Comparison of ENCODE assay signal across 8 cellular contexts in genomic region chr22:50305658-50306566, GRCh38. TPM values are rescaled to one million over a fixed set of nuclear protein-coding genes. Genes with fewer than 3 reads are reported as not detected.
DNase-seq lines count a peak whose midpoint lies in the region; ATAC-seq, FAIRE-seq and TF ChIP-seq lines count a peak whose summit lies in the region.

No MANE protein-coding gene starts in this region.

- DNase-seq in AG08395 (ENCODE audit: low spot score) (peak; percentile 97), GM12891 (ENCODE audit: insufficient read length, low spot score) (no peak), NCI-H1694 (lab: John Stamatoyannopoulos, UW) (peak; percentile 89), WTC11 (ENCODE audit: low spot score) (no peak), fibroblast of the aortic adventitia (ENCODE audit: low read depth) (peak; percentile 95)
- DNase-seq in stimulated activated CD4-positive, alpha-beta T cell treated with anti-CD3 and anti-CD28 coated beads, Interleukin-4, amount 100 ng/mL, for 24 hours = no peak
- DNase-seq in stimulated activated CD4-positive, alpha-beta T cell treated with anti-CD3 and anti-CD28 coated beads, Interleukin-4, amount 100 ng/mL, for 4 hours = no peak

- TF ChIP-seq CTCF in WTC11 (IDR thresholded peaks at IDR 0.05) = no peak
- no peak for TF ChIP-seq CTCF in fibroblast of the aortic adventitia (IDR thresholded peaks at IDR 0.05; ENCODE audit: insufficient read depth, low read length)
- TF ChIP-seq CTCF in nephron (IDR thresholded peaks at IDR 0.05; ENCODE audit: unreplicated experiment in 3 of 3) = no peak

- H3K4me1 Mint-ChIP-seq in WTC11 (peaks cover 31% of the 10 kb centered on the region), nephron (peaks cover 44% of the 10 kb centered on the region)

- POLR2A ChIA-PET in WTC11 (lab: Charles Lee) = interaction anchor here (2.2 kb wide), 1 partner anchor 12 kb away, joined by 10 read pairs; no protein-coding TSS in a partner anchor

- H3K36me3 Mint-ChIP-seq in WTC11 (no peaks in the 10 kb centered on the region), nephron (ENCODE audit: low read depth) (no peaks in the 10 kb centered on the region)

- no peaks in the 10 kb centered on the region for H3K9me3 Mint-ChIP-seq in WTC11
- H3K9me3 Mint-ChIP-seq in nephron = no peaks in the 10 kb centered on the region

- FAIRE-seq in GM12891 (lab: Jason Lieb, UNC) = peak; percentile 89

- H3K27ac Mint-ChIP-seq in WTC11 (peak overlapping the region; percentile 60), nephron (peak overlapping the region; percentile 95 to 99 (median 97))

- CTCF ChIA-PET in WTC11 (lab: Charles Lee) = interaction anchor here (1.1 to 2.4 kb wide), 6 partner anchors 10 to 69 kb away, joined by 4 to 10 read pairs (median 6); no protein-coding TSS in a partner anchor

- peak overlapping the region; percentile 87 for H3K4me3 ChIP-seq in fibroblast of the aortic adventitia (ENCODE audit: low read depth, low read length)

- H3K4me3 Mint-ChIP-seq in WTC11 (peak overlapping the region; percentile 69), nephron (peak overlapping the region; percentile 88 to 93 (median 92))

- peaks cover 6% of the 10 kb centered on the region; the same call in 1 of the 2 replicates for H3K27me3 Mint-ChIP-seq in WTC11 (ENCODE audit: low read depth)
- no peaks in the 10 kb centered on the region for H3K27me3 Mint-ChIP-seq in nephron (ENCODE audit: low read depth)

- no peak; the same call in none of the 2 replicates for TF ChIP-seq POLR2A in GM12891 (IDR thresholded peaks at IDR 0.05; ENCODE audit: low read depth, low read length)

- no peak for ATAC-seq in WTC11

TF ChIP-seq in GM12891, 5 proteins besides CTCF, POLR2A, EP300 and RAD21:
- 0 out of 2 replicates have a peak, but pooled peaks have one; percentile 32 for TF ChIP-seq POLR2AphosphoS5 (IDR thresholded peaks at IDR 0.05; ENCODE audit: low read depth, low read length)
- TF ChIP-seq SPI1 (IDR thresholded peaks at IDR 0.05; ENCODE audit: low read depth, low read length) = no peak
- no peak for TF ChIP-seq POU2F2 (IDR thresholded peaks at IDR 0.05; ENCODE audit: low read depth, low read length)
- no peak for TF ChIP-seq TAF1 (IDR thresholded peaks at IDR 0.05; ENCODE audit: low read depth, low read length)
TF ChIP-seq in GM12891: peak in this region for 1.

TF ChIP-seq in WTC11, 78 proteins besides CTCF, POLR2A, EP300 and RAD21:
- TF ChIP-seq ZNF263 (CRISPR knock-in tag; IDR thresholded peaks at IDR 0.05; ENCODE audit: low read depth) = no peak
- no peak for TF ChIP-seq SOX15 (CRISPR knock-in tag; IDR thresholded peaks at IDR 0.05)
- no peak for TF ChIP-seq PRDM15 (CRISPR knock-in tag; IDR thresholded peaks at IDR 0.05)
- TF ChIP-seq CDX4 (CRISPR knock-in tag; IDR thresholded peaks at IDR 0.05; ENCODE audit: borderline replicate concordance) = no peak
- TF ChIP-seq ERG (CRISPR knock-in tag; IDR thresholded peaks at IDR 0.05) = no peak
- peak; percentile 64 for TF ChIP-seq ZNF423 (CRISPR knock-in tag; IDR thresholded peaks at IDR 0.05)
- TF ChIP-seq NR2C2 (CRISPR knock-in tag; IDR thresholded peaks at IDR 0.05) = no peak
- no peak for TF ChIP-seq AR (CRISPR knock-in tag; IDR thresholded peaks at IDR 0.05)
TF ChIP-seq in WTC11: peak in this region for 1.

RNA-seq across cellular contexts. Expression of gene PLXNB2, which starts 1.5 kb away (rescaled TPM):
- polyA plus RNA-seq in GM12891 (2012; ENCODE audit: low read depth, missing spikeins) = 57.5 TPM
- 110 to 113 TPM (median 111 TPM) in 3 replicates for total RNA-seq in WTC11 (2021)
- total RNA-seq in fibroblast of the aortic adventitia (ENCODE audit: low replicate concordance) = 130 and 218 TPM in 2 replicates

RNA-seq across cellular contexts. Expression of gene DENND6B, which starts 20.9 kb away (rescaled TPM):
- polyA plus RNA-seq in GM12891 (2012; ENCODE audit: low read depth, missing spikeins) = 12.4 TPM
- 2.3 to 2.7 TPM (median 2.5 TPM) in 3 replicates for total RNA-seq in WTC11 (2021)
- 2.8 and 4.3 TPM in 2 replicates for total RNA-seq in fibroblast of the aortic adventitia (ENCODE audit: low replicate concordance)

RNA-seq across cellular contexts. Expression of gene MAPK11, which starts 35.7 kb away (rescaled TPM):
- polyA plus RNA-seq in GM12891 (2012; ENCODE audit: low read depth, missing spikeins) = 4.8 TPM
- total RNA-seq in WTC11 (2021) (1.4 to 2.3 TPM (median 1.9 TPM) in 3 replicates), fibroblast of the aortic adventitia (ENCODE audit: low replicate concordance) (3.0 and 5.8 TPM in 2 replicates)

RNA-seq across cellular contexts. Expression of gene PPP6R2, which starts 37.2 kb away (rescaled TPM):
- 22.9 TPM for polyA plus RNA-seq in GM12891 (2012; ENCODE audit: low read depth, missing spikeins)
- total RNA-seq in WTC11 (2021) (41.5 to 47.8 TPM (median 46.7 TPM) in 3 replicates), fibroblast of the aortic adventitia (ENCODE audit: low replicate concordance) (38.5 and 62.6 TPM in 2 replicates)

RNA-seq across cellular contexts. Expression of gene MAPK12, which starts 44.4 kb away (rescaled TPM):
- 11.3 TPM for polyA plus RNA-seq in GM12891 (2012; ENCODE audit: low read depth, missing spikeins)
- total RNA-seq in WTC11 (2021) (26.9 to 31.0 TPM (median 28.8 TPM) in 3 replicates), fibroblast of the aortic adventitia (ENCODE audit: low replicate concordance) (28.0 and 35.5 TPM in 2 replicates)

Comparison
In these comparisons a context has a peak if more than half of its experiments do, and no peak if none do; other contexts are left out.
1. DNase-seq: peak in AG08395 (single experiment), NCI-H1694 (single experiment) and fibroblast of the aortic adventitia (single experiment); none in GM12891 (single experiment), WTC11 (single experiment), stimulated activated CD4-positive, alpha-beta T cell treated with anti-CD3 and anti-CD28 coated beads, Interleukin-4, amount 100 ng/mL, for 24 hours (single experiment) and stimulated activated CD4-positive, alpha-beta T cell treated with anti-CD3 and anti-CD28 coated beads, Interleukin-4, amount 100 ng/mL, for 4 hours (0 of 2).